ENCODE assay signal across 1 cellular context in genomic region chr16:25011891-25012499, GRCh38.
TF ChIP-seq lines count a peak whose summit lies in the region.

No MANE protein-coding gene starts in this region.

TF ChIP-seq in IMR-90, 13 proteins besides CTCF, POLR2A, EP300 and RAD21 (continued from another document):
- TF ChIP-seq, protein P1, sequence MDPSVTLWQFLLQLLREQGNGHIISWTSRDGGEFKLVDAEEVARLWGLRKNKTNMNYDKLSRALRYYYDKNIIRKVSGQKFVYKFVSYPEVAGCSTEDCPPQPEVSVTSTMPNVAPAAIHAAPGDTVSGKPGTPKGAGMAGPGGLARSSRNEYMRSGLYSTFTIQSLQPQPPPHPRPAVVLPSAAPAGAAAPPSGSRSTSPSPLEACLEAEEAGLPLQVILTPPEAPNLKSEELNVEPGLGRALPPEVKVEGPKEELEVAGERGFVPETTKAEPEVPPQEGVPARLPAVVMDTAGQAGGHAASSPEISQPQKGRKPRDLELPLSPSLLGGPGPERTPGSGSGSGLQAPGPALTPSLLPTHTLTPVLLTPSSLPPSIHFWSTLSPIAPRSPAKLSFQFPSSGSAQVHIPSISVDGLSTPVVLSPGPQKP (IDR thresholded peaks at IDR 0.05; ENCODE audit: borderline replicate concordance, low read depth, low read length): no peak
- TF ChIP-seq RFX5 (IDR thresholded peaks at IDR 0.05; ENCODE audit: low read depth, low read length) (no peak), MAFK (IDR thresholded peaks at IDR 0.05; ENCODE audit: low read depth, low read length) (no peak), BHLHE40 (IDR thresholded peaks at IDR 0.05; ENCODE audit: low read depth, low read length) (no peak), CEBPB (IDR thresholded peaks at IDR 0.05; ENCODE audit: low read depth, low read length) (no peak), MAZ (IDR thresholded peaks at IDR 0.05; ENCODE audit: borderline replicate concordance, low read depth, low read length) (no peak), SMC3 (IDR thresholded peaks at IDR 0.05; ENCODE audit: low read depth, low read length) (no peak)
